Comparison of ENCODE assay signal across 15 cellular contexts in the genomic region with DNA sequence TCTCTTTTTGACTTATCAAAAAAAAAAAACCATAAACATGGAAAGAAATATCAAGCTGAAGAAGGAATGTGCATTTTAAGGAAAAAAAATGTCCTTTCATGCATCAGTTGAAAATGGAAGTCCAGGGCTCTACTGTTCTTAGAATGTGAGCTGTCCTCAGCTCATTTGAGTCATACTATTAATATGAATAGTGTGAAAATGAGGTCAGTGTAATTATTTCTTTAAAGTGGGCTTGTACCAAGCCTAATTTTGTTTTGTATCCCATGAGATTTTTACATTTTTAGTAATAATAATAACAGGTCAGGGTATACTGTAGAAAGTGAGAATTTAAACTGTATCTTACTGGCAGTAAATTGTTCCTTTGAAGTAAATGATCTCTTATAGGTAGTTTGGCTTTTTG.
DNase-seq lines count a peak whose midpoint lies in the region; ATAC-seq and TF ChIP-seq lines count a peak whose summit lies in the region.
"Had no signal": no experiment of that assay in that cellular context is flagged by ENCODE, and none has a peak within 500 bp of the region (broad histone marks: within the 10 kb centered on the region; RNA-seq: fewer than 3 reads in every experiment).

No MANE protein-coding gene starts in this region.

- no peaks in the 10 kb centered on the region for H3K9me3 ChIP-seq in colonic mucosa

- H3K9ac ChIP-seq in colonic mucosa (ENCODE audit: low read depth in 2 of 2, low read length in 2 of 2): no peak overlapping the region
- H3K9ac ChIP-seq: KMS-11 had no signal

- no peaks in the 10 kb centered on the region for H3K4me1 ChIP-seq in colonic mucosa

- no peak overlapping the region for H3K27ac ChIP-seq in colonic mucosa
- H3K27ac ChIP-seq: KMS-11 had no signal

- peak; percentile 54 for ATAC-seq in GM18870 (IDR thresholded peaks at IDR 0.05; ENCODE audit: unreplicated experiment)
- peak; percentile 40 for ATAC-seq in HG02852 (IDR thresholded peaks at IDR 0.05; ENCODE audit: unreplicated experiment)
- peak; percentile 62 for ATAC-seq in HG03432 (IDR thresholded peaks at IDR 0.05; ENCODE audit: unreplicated experiment)

- no peaks in the 10 kb centered on the region for H3K27me3 ChIP-seq in colonic mucosa
- H3K27me3 ChIP-seq in H7 (ENCODE audit: control insufficient read depth, insufficient read depth, low read length): no peaks in the 10 kb centered on the region

- intact Hi-C loops in colonic mucosa (cut with DNase I): no loop called here

- TF ChIP-seq CTCF in colonic mucosa (IDR thresholded peaks at IDR 0.05): no peak

- H3K36me3 ChIP-seq in colonic mucosa: no peaks in the 10 kb centered on the region
- H3K36me3 ChIP-seq in H7 (replicated peaks; ENCODE audit: control insufficient read depth, insufficient read depth, low read length): no peaks in the 10 kb centered on the region

- DNase-seq in colonic mucosa: no peak
- DNase-seq in NCI-H1105 treated with DMSO at 0.1 percent for 48 hours (lab: John Stamatoyannopoulos, UW): no peak
- no peak for DNase-seq in activated T-cell treated with anti-CD3 and anti-CD28 coated beads for 4 hours
- DNase-seq in H7: no peak
- DNase-seq: COR-L47, HCEC 1CT, NCI-H1092 treated with DMSO at 0.1 percent for 48 hours, NCI-H187, OCI-M1, RPMI8226, SIG-M5 had no signal

- H3K4me3 ChIP-seq in colonic mucosa (no peak overlapping the region), H7 (ENCODE audit: insufficient read depth, low read depth, low read length) (no peak overlapping the region)
